2 cellular contexts compared by ENCODE assay signal in the genomic region with DNA sequence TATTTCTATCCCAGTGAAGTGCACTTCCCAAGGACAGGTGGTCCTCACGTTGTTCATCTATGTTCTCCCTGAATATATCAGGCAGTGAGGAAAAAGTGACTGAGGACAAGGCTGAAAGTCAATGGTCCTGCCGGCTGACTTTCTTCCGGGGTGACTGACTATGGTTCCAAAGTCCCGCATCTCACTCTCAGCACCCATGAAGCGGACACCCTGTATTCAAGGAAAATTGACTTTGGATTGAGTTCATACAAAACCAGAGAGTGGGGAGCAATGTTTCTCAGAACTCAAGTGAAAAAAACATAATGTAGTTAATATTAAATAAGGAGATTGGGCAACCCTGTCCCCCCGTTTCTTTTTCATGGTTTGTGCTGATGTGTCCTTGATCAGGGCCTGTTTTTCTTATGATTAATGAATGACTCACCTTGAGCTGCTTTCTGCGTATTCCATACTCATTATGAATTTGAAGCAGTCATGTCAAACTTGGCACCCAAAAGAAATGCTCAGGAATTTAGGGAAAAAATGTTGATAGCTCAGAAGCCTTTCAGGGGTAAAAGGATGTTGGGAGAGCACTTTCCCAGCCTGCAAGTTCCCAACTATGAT.
A peak's percentile ranks its signal among the peaks of the same experiment; 100 is the strongest.
TF ChIP-seq lines count a peak whose summit lies in the region.

No MANE protein-coding gene starts in this region.

TF ChIP-seq in liver, 16 proteins besides CTCF, POLR2A, EP300 and RAD21 (continued from another document):
- TF ChIP-seq, protein P1, sequence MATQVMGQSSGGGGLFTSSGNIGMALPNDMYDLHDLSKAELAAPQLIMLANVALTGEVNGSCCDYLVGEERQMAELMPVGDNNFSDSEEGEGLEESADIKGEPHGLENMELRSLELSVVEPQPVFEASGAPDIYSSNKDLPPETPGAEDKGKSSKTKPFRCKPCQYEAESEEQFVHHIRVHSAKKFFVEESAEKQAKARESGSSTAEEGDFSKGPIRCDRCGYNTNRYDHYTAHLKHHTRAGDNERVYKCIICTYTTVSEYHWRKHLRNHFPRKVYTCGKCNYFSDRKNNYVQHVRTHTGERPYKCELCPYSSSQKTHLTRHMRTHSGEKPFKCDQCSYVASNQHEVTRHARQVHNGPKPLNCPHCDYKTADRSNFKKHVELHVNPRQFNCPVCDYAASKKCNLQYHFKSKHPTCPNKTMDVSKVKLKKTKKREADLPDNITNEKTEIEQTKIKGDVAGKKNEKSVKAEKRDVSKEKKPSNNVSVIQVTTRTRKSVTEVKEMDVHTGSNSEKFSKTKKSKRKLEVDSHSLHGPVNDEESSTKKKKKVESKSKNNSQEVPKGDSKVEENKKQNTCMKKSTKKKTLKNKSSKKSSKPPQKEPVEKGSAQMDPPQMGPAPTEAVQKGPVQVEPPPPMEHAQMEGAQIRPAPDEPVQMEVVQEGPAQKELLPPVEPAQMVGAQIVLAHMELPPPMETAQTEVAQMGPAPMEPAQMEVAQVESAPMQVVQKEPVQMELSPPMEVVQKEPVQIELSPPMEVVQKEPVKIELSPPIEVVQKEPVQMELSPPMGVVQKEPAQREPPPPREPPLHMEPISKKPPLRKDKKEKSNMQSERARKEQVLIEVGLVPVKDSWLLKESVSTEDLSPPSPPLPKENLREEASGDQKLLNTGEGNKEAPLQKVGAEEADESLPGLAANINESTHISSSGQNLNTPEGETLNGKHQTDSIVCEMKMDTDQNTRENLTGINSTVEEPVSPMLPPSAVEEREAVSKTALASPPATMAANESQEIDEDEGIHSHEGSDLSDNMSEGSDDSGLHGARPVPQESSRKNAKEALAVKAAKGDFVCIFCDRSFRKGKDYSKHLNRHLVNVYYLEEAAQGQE (IDR thresholded peaks at IDR 0.05), result peak; percentile 91
- TF ChIP-seq, protein P2, sequence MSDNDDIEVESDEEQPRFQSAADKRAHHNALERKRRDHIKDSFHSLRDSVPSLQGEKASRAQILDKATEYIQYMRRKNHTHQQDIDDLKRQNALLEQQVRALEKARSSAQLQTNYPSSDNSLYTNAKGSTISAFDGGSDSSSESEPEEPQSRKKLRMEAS (IDR thresholded peaks at IDR 0.05), result peak; percentile 52
- TF ChIP-seq EGR1 (IDR thresholded peaks at IDR 0.05; ENCODE audit: low read depth in 2 of 2) (peak in 1 of 2 donors; percentile 15), JUND (IDR thresholded peaks at IDR 0.05) (peak; percentile 57 to 75), HNF4G (IDR thresholded peaks at IDR 0.05) (peak; percentile 52), NR2F2 (IDR thresholded peaks at IDR 0.05) (no peak), FOXA2 (IDR thresholded peaks at IDR 0.05) (no peak), SP1 (IDR thresholded peaks at IDR 0.05) (peak; percentile 43), HNF4A (conservative IDR thresholded peaks at IDR 0.05) (peak; percentile 76 to 78), RXRA (IDR thresholded peaks at IDR 0.05) (peak; percentile 40 to 76)
- TF ChIP-seq, protein P3, sequence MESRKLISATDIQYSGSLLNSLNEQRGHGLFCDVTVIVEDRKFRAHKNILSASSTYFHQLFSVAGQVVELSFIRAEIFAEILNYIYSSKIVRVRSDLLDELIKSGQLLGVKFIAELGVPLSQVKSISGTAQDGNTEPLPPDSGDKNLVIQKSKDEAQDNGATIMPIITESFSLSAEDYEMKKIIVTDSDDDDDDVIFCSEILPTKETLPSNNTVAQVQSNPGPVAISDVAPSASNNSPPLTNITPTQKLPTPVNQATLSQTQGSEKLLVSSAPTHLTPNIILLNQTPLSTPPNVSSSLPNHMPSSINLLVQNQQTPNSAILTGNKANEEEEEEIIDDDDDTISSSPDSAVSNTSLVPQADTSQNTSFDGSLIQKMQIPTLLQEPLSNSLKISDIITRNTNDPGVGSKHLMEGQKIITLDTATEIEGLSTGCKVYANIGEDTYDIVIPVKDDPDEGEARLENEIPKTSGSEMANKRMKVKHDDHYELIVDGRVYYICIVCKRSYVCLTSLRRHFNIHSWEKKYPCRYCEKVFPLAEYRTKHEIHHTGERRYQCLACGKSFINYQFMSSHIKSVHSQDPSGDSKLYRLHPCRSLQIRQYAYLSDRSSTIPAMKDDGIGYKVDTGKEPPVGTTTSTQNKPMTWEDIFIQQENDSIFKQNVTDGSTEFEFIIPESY (IDR thresholded peaks at IDR 0.05), result no peak

TF ChIP-seq in HepG2, 621 proteins besides CTCF, POLR2A, EP300 and RAD21 (continued from another document):
- TF ChIP-seq, protein P4, sequence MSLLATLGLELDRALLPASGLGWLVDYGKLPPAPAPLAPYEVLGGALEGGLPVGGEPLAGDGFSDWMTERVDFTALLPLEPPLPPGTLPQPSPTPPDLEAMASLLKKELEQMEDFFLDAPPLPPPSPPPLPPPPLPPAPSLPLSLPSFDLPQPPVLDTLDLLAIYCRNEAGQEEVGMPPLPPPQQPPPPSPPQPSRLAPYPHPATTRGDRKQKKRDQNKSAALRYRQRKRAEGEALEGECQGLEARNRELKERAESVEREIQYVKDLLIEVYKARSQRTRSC (CRISPR knock-in tag; IDR thresholded peaks at IDR 0.05; ENCODE audit: low read depth), result no peak
- TF ChIP-seq JDP2 (CRISPR knock-in tag; IDR thresholded peaks at IDR 0.05; ENCODE audit: borderline replicate concordance), result no peak
